18 cellular contexts compared by ENCODE assay signal in the genomic region with DNA sequence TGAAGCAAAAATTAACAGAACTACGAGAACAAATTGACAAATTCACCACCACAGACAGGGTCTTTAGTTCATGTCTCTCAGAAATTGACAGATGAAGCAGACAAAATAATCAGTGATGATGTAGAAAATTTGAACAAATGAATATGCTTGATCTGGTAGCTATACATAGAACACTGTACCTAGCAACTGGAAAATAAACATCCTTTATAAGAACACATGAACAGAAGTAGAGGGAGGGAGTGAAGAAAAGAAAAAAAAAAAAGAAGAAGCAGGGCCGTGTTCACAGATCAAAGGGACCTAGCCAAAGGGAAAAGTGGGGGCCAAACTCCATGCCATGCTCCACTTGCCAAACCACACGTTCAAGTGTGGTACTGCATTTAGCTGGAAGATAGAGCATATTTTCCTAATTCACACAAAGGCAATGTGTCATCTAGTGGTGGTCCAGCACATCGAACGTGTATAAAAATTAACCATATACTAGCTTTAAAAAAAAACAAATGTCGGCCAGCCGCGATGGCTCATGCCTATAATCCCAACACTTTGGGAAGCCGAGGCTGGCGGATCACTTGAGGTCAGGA. TPM values are rescaled to one million over a fixed set of nuclear protein-coding genes. Genes with fewer than 3 reads are reported as not detected.
A peak's percentile ranks its signal among the peaks of the same experiment; 100 is the strongest.
DNase-seq lines count a peak whose midpoint lies in the region; ATAC-seq, FAIRE-seq and TF ChIP-seq lines count a peak whose summit lies in the region.
"Had no signal": no experiment of that assay in that cellular context is flagged by ENCODE, and none has a peak within 500 bp of the region (broad histone marks: within the 10 kb centered on the region; RNA-seq: fewer than 3 reads in every experiment).

No MANE protein-coding gene starts in this region.

- H3K9me3 Mint-ChIP-seq in activated T-helper 17 cell treated with anti-CD3 and anti-CD28 coated beads, Interleukin-2, amount 50 U/mL, for 72 hours: no peaks in the 10 kb centered on the region

- H3K36me3 ChIP-seq in GM23248 (ENCODE audit: low read depth): no peaks in the 10 kb centered on the region
- H3K36me3 ChIP-seq: Peyer's patch had no signal

- no peaks in the 10 kb centered on the region for H4K20me1 ChIP-seq in GM23248 (ENCODE audit: insufficient read depth)

- H3K27ac ChIP-seq in A549 (no peak overlapping the region), GM23248 (no peak overlapping the region)
- H3K27ac ChIP-seq: Peyer's patch had no signal

- in situ Hi-C loops in GM23248 (cut with MboI): no loop called here
- in situ Hi-C loops in G401 (cut with HindIII; ENCODE audit: low sequenced_read_pairs): no loop called here

- H3K36me3 Mint-ChIP-seq in activated T-helper 17 cell treated with anti-CD3 and anti-CD28 coated beads, Interleukin-2, amount 50 U/mL, for 72 hours (ENCODE audit: low read depth): no peaks in the 10 kb centered on the region
- H3K36me3 Mint-ChIP-seq: CD14-positive monocyte had no signal

- no peaks in the 10 kb centered on the region for H3K9me2 ChIP-seq in GM23248 (ENCODE audit: insufficient read depth)

- H3K9me3 ChIP-seq in A549 (no peaks in the 10 kb centered on the region), GM23248 (ENCODE audit: low read depth) (no peaks in the 10 kb centered on the region)
- H3K9me3 ChIP-seq: Peyer's patch had no signal

- POLR2A ChIA-PET in A549 (lab: Yijun Ruan, JAX): no interaction called here

- peaks cover 8% of the 10 kb centered on the region; the same call in 2 of the 3 replicates for H3K4me1 ChIP-seq in A549
- peaks cover 11% of the 10 kb centered on the region for H3K4me1 ChIP-seq in GM23248 (ENCODE audit: insufficient read depth)
- H3K4me1 ChIP-seq: Peyer's patch had no signal

- no peaks in the 10 kb centered on the region for H3F3A ChIP-seq in GM23248 (ENCODE audit: insufficient read depth)

- no peak for TF ChIP-seq EP300 in A549 (IDR thresholded peaks at IDR 0.05)

- peak in 1 of 2 experiments; percentile 33 for DNase-seq in A549 (ENCODE audit: low read depth in 1 of 2, low spot score in 1 of 2)
- peak; percentile 13 for DNase-seq in GM23248
- peak; percentile 3 for DNase-seq in RPMI7951 (ENCODE audit: low read depth)
- DNase-seq in G401 (ENCODE audit: low spot score): no peak
- DNase-seq in activated CD8-positive, alpha-beta memory T cell treated with anti-CD3 and anti-CD28 coated beads for 24 hours: no peak
- DNase-seq in GM19239 (ENCODE audit: insufficient read length, low spot score): no peak
- DNase-seq: Karpas-422, NCI-H1105 treated with DMSO at 0.1 percent for 48 hours, NCI-H1694 treated with DMSO at 0.1 percent for 48 hours, NCI-H2107, NCI-H226, NCI-H524 treated with DMSO at 0.1 percent for 48 hours, Peyer's patch, SIG-M5 had no signal

- no peak for TF ChIP-seq CTCF in A549 (IDR thresholded peaks at IDR 0.05)

- TF ChIP-seq RAD21 in A549 (conservative IDR thresholded peaks at IDR 0.05 in 1 of 2, IDR thresholded peaks at IDR 0.05 in 1 of 2): no peak

- no peaks in the 10 kb centered on the region for H3K4me1 Mint-ChIP-seq in activated T-helper 17 cell treated with anti-CD3 and anti-CD28 coated beads, Interleukin-2, amount 50 U/mL, for 72 hours
- H3K4me1 Mint-ChIP-seq: GM23338 had no signal

- peak; percentile 50 to 74; a peak in 4 of 6 replicates for ATAC-seq in A549
- no peak for ATAC-seq in activated T-helper 17 cell treated with anti-CD3 and anti-CD28 coated beads, Interleukin-2, amount 50 U/mL, for 72 hours (replicated peaks)
- ATAC-seq: GM23338 had no signal

- no peak overlapping the region for H3K4me2 ChIP-seq in A549
- H3K4me2 ChIP-seq in GM23248 (ENCODE audit: unreplicated experiment): no peak overlapping the region
- H3K4me2 ChIP-seq: GM23338 had no signal

- H3K4me3 ChIP-seq in A549 (no peak overlapping the region), GM23248 (no peak overlapping the region)
- H3K4me3 ChIP-seq: GM23338, Peyer's patch had no signal

- H3K27me3 Mint-ChIP-seq in activated T-helper 17 cell treated with anti-CD3 and anti-CD28 coated beads, Interleukin-2, amount 50 U/mL, for 72 hours: no peaks in the 10 kb centered on the region

- no peaks in the 10 kb centered on the region for H3K79me2 ChIP-seq in GM23248 (ENCODE audit: insufficient read depth)

- H3K9ac ChIP-seq in GM23248: no peak overlapping the region

- no peaks in the 10 kb centered on the region for H3K27me3 ChIP-seq in GM23248 (replicated peaks; ENCODE audit: insufficient read depth)
- H3K27me3 ChIP-seq: Peyer's patch had no signal

- CTCF ChIA-PET in A549 (lab: Yijun Ruan, JAX): no interaction called here

- no peak overlapping the region for H3K4me3 Mint-ChIP-seq in activated T-helper 17 cell treated with anti-CD3 and anti-CD28 coated beads, Interleukin-2, amount 50 U/mL, for 72 hours
- H3K4me3 Mint-ChIP-seq: CD14-positive monocyte, GM23338 had no signal

- no peak overlapping the region for H2AFZ ChIP-seq in GM23248
- H2AFZ ChIP-seq: GM23338 had no signal

- no peak for TF ChIP-seq POLR2A in A549 (IDR thresholded peaks at IDR 0.05; ENCODE audit: low read length)

- FAIRE-seq in A549 (lab: Jason Lieb, UNC): peak; percentile 13
- FAIRE-seq in islet of Langerhans (lab: Jason Lieb, UNC): peak; percentile 97
- FAIRE-seq in GM19239 (lab: Jason Lieb, UNC): no peak

- WGBS in A549 (ENCODE audit: missing lambda C conversion rate): 64% methylated on average over 10 of the region's 10 CpGs
- WGBS in GM23248 (ENCODE audit: low coverage in 1 of 2, low lambda C conversion rate in 2 of 2, missing lambda C conversion rate in 2 of 2), 2 experiments: 66 to 69% methylated on average over 8 to 10 of the region's 10 CpGs

- no peak overlapping the region for H3K27ac Mint-ChIP-seq in activated T-helper 17 cell treated with anti-CD3 and anti-CD28 coated beads, Interleukin-2, amount 50 U/mL, for 72 hours
- H3K27ac Mint-ChIP-seq: CD14-positive monocyte, GM23338 had no signal

TF ChIP-seq in A549, 52 proteins besides CTCF, POLR2A, EP300 and RAD21:
- TF ChIP-seq BCL3 (IDR thresholded peaks at IDR 0.05): no peak
- no peak for TF ChIP-seq KDM5A (IDR thresholded peaks at IDR 0.05)
- TF ChIP-seq CHD2 (IDR thresholded peaks at IDR 0.05; ENCODE audit: low read length, partially characterized antibody): no peak
- no peak for TF ChIP-seq JUNB (IDR thresholded peaks at IDR 0.05)
- no peak for TF ChIP-seq CEBPB (IDR thresholded peaks at IDR 0.05)
- no peak for TF ChIP-seq ZFP36 (IDR thresholded peaks at IDR 0.05; ENCODE audit: borderline replicate concordance, partially characterized antibody)
- TF ChIP-seq HOXB5 (CRISPR knock-in tag; IDR thresholded peaks at IDR 0.05): no peak
- TF ChIP-seq, protein P1, sequence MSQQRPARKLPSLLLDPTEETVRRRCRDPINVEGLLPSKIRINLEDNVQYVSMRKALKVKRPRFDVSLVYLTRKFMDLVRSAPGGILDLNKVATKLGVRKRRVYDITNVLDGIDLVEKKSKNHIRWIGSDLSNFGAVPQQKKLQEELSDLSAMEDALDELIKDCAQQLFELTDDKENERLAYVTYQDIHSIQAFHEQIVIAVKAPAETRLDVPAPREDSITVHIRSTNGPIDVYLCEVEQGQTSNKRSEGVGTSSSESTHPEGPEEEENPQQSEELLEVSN (IDR thresholded peaks at IDR 0.05; ENCODE audit: borderline replicate concordance, low read depth): no peak
TF ChIP-seq in A549: peak in this region for 0.

RNA-seq across cellular contexts. Expression of gene THOC2, which starts 5.6 kb away (rescaled TPM):
- polyA plus RNA-seq in A549 (2011; rRNA removed) (119 and 155 TPM in 2 replicates), A549 (2017; fragmentation: RNase III; extraction: RNeasy Plus Mini Kit Qiagen cat#74134 plus additional on column Dnase treatment) (54.4 to 62.0 TPM (median 61.8 TPM) in 3 replicates), GM23248 (2016; fragmentation: Nextera tagmentation; extraction: Ambion mirVana) (47.4 and 53.4 TPM in 2 replicates)
- polyA plus RNA-seq in A549 (2012; cell fraction: cytosol; rRNA removed): 21.8 and 23.0 TPM in 2 replicates
- polyA plus RNA-seq in A549 (2012; cell fraction: nucleus; rRNA removed): 26.2 and 46.4 TPM in 2 replicates
- polyA minus RNA-seq in A549 (2011; rRNA and poly(A)+ RNA removed): 42.6 and 47.7 TPM in 2 replicates
- 35.8 and 47.8 TPM in 2 replicates for total RNA-seq in GM23248 (2014; rRNA removed; shearing (Covaris generic))
- 33.1 and 57.4 TPM in 2 replicates for total RNA-seq in RPMI7951 (2014; rRNA removed; shearing (Covaris generic))
- 38.2 and 50.9 TPM in 2 replicates for total RNA-seq in G401 (2014; rRNA removed; shearing (Covaris generic))
- total RNA-seq in activated T-helper 17 cell treated with anti-CD3 and anti-CD28 coated beads, Interleukin-2, amount 50 U/mL, for 72 hours: 10 to 100 TPM; 82.6 to 83.3 TPM

Comparison
In these comparisons a context has a peak if more than half of its experiments do, and no peak if none do; other contexts are left out.
1. DNase-seq: peak in GM23248 (single experiment) and RPMI7951 (single experiment); none in G401 (single experiment), activated CD8-positive, alpha-beta memory T cell treated with anti-CD3 and anti-CD28 coated beads for 24 hours (single experiment) and GM19239 (single experiment).